In genomic region chr6:70563540-70563939, GRCh38 we compare ENCODE assay signal across 27 cellular contexts. TPM values are rescaled to one million over a fixed set of nuclear protein-coding genes. Genes with fewer than 3 reads are reported as not detected.
A peak's percentile ranks its signal among the peaks of the same experiment; 100 is the strongest.
DNase-seq lines count a peak whose midpoint lies in the region; ATAC-seq, FAIRE-seq and TF ChIP-seq lines count a peak whose summit lies in the region.
"Had no signal": no experiment of that assay in that cellular context is flagged by ENCODE, and none has a peak within 500 bp of the region (broad histone marks: within the 10 kb centered on the region; RNA-seq: fewer than 3 reads in every experiment).

No MANE protein-coding gene starts in this region.

- no peak overlapping the region for H2AFZ ChIP-seq in HepG2 (ENCODE audit: low read length)
- H2AFZ ChIP-seq: neural progenitor cell had no signal

- H3K4me3 ChIP-seq in HepG2 (replicated peaks in 1 of 3; ENCODE audit: insufficient read depth in 1 of 3, low read depth in 2 of 3, low read length in 3 of 3) (no peak overlapping the region), right lobe of liver (no peak overlapping the region)
- H3K4me3 ChIP-seq: mucosa of descending colon, neural progenitor cell had no signal

- H3K9ac ChIP-seq in HepG2 (ENCODE audit: insufficient read depth, low read depth, low read length) = no peak overlapping the region
- H3K9ac ChIP-seq: neural progenitor cell had no signal

- TF ChIP-seq POLR2A in HepG2 (IDR thresholded peaks at IDR 0.05; ENCODE audit: insufficient read depth in 1 of 2, low read depth in 2 of 2, low read length in 2 of 2) (no peak), right lobe of liver (IDR thresholded peaks at IDR 0.05) (no peak)

- no peak for TF ChIP-seq EP300 in HepG2 (IDR thresholded peaks at IDR 0.05; ENCODE audit: low read depth in 2 of 2, low read length in 2 of 2)
- no peak for TF ChIP-seq EP300 in HepG2 (CRISPR knock-in tag; IDR thresholded peaks at IDR 0.05; ENCODE audit: borderline replicate concordance)

- DNase-seq in HepG2 (ENCODE audit: low spot score) (no peak), right lobe of liver (no peak), brain pericyte (ENCODE audit: low read depth, low spot score) (peak; percentile 37), inferior parietal cortex (ENCODE audit: extremely low spot score) (peak; percentile 22), amniotic stem cell (lab: John Stamatoyannopoulos, UW) (no peak), NCI-H2029 (lab: John Stamatoyannopoulos, UW) (no peak)
- DNase-seq in stimulated activated CD4-positive, alpha-beta T cell treated with anti-CD3 and anti-CD28 coated beads, Interleukin-4, amount 100 ng/mL, for 1 hour = no peak
- DNase-seq: activated CD4-positive, CD25-positive, alpha-beta regulatory T cell treated with anti-CD3 and anti-CD28 coated beads, Interleukin-2, amount 50 U/mL, for 72 hours; activated CD8-positive, alpha-beta memory T cell treated with anti-CD3 and anti-CD28 coated beads for 24 hours; activated naive CD4-positive, alpha-beta T cell treated with anti-CD3 and anti-CD28 coated beads, Interleukin-2, amount 10 ng/mL, durations not matched to agents 7 days and 5 days; activated T-cell treated with anti-CD3 and anti-CD28 coated beads, Interleukin-2, amount 50 U/mL, for 4 hours; C1 segment of cervical spinal cord; effector memory CD8-positive, alpha-beta T cell; immature natural killer cell; left ventricle myocardium superior; mucosa of descending colon; MV-4-11; NCI-H2029 treated with DMSO at 0.1 percent for 48 hours; RPMI8226; stimulated activated CD8-positive, alpha-beta memory T cell treated with anti-CD3 and anti-CD28 coated beads, Interleukin-4, amount 100 ng/mL, for 48 hours; substantia nigra had no signal

- peaks cover 4% of the 10 kb centered on the region for H3K79me2 ChIP-seq in HepG2 (ENCODE audit: insufficient read depth, low read length)

- H3K27ac ChIP-seq in HepG2 (ENCODE audit: extremely low read length, insufficient read depth, low read length) (no peak overlapping the region), right lobe of liver (no peak overlapping the region)
- H3K27ac ChIP-seq: neural progenitor cell had no signal

- POLR2A ChIA-PET in HepG2 (lab: Yijun Ruan, JAX) = no interaction called here

- peaks cover under 1 to 3% of the 10 kb centered on the region in 2 experiments; a peak in 1 of 5 replicates for H3K36me3 ChIP-seq in HepG2 (replicated peaks in 1 of 2; ENCODE audit: control insufficient read depth in 1 of 2, insufficient read depth in 2 of 2, low read length in 2 of 2)
- H3K36me3 ChIP-seq in right lobe of liver = no peaks in the 10 kb centered on the region

- in situ Hi-C loops in HepG2 (cut with HindIII; ENCODE audit: extremely low pct_ligation_motif_present, low pct_unique_long_range_greater_than_20kb) = no loop called here

- peak; percentile 3; the same call in 1 of the 3 replicates for ATAC-seq in HepG2
- ATAC-seq in right lobe of liver = no peak
- no peak for ATAC-seq in GM19023 (IDR thresholded peaks at IDR 0.05; ENCODE audit: unreplicated experiment)
- ATAC-seq: activated T-cell treated with anti-CD3 and anti-CD28 coated beads, Interleukin-2, amount 50 U/mL, for 4 hours; effector memory CD8-positive, alpha-beta T cell; left ventricle myocardium superior; mucosa of descending colon; SK-N-SH treated with all-trans-retinoic acid at 6 μM for 48 hours had no signal

- CTCF ChIA-PET in HepG2 (lab: Yijun Ruan, JAX; ENCODE audit: low intra/inter-chr PET ratio, low total read pairs) = no interaction called here

- no peaks in the 10 kb centered on the region for H4K20me1 ChIP-seq in HepG2 (ENCODE audit: insufficient read depth, low read length)

- intact Hi-C loops in HepG2 (cut with micrococcal nuclease; ENCODE audit: unreplicated experiment) = no loop called here
- intact Hi-C loops in right lobe of liver (cut with DNase I) = no loop called here

- BruUV-seq in HepG2 (replicated peaks; lab: Mats Ljungman, UMichigan) = no TSS peak

- H3K4me1 ChIP-seq in HepG2 (ENCODE audit: insufficient read depth, low read length) = peaks cover 35% of the 10 kb centered on the region
- H3K4me1 ChIP-seq in right lobe of liver = no peaks in the 10 kb centered on the region

- no peak for FAIRE-seq in HepG2 (lab: Jason Lieb, UNC)
- FAIRE-seq: D721Med, GM18507, urothelium cell line had no signal

- TF ChIP-seq CTCF in HepG2 (CRISPR knock-in tag; IDR thresholded peaks at IDR 0.05) (no peak), right lobe of liver (IDR thresholded peaks at IDR 0.05) (no peak)

- H3K4me2 ChIP-seq in HepG2 (ENCODE audit: low read depth, low read length) = no peak overlapping the region
- H3K4me2 ChIP-seq: neural progenitor cell had no signal

- no peak for TF ChIP-seq RAD21 in HepG2 (CRISPR knock-in tag; IDR thresholded peaks at IDR 0.05)

- no peaks in the 10 kb centered on the region for H3K27me3 ChIP-seq in HepG2 (ENCODE audit: control insufficient read depth in 1 of 2, insufficient read depth in 2 of 2, low read length in 2 of 2)
- H3K27me3 ChIP-seq in right lobe of liver = no peaks in the 10 kb centered on the region
- H3K27me3 ChIP-seq: neural progenitor cell had no signal

- H3K9me3 ChIP-seq in HepG2 (ENCODE audit: low read length) = no peaks in the 10 kb centered on the region
- no peaks in the 10 kb centered on the region for H3K9me3 ChIP-seq in right lobe of liver
- H3K9me3 ChIP-seq: mucosa of descending colon had no signal

- 58% methylated on average over 6 of the region's 6 CpGs for WGBS in HepG2 (ENCODE audit: low lambda C conversion rate)
- 83% methylated on average over 6 of the region's 6 CpGs for WGBS in right lobe of liver (ENCODE audit: insufficient coverage, low coverage, low lambda C conversion rate, missing lambda C conversion rate)

TF ChIP-seq in HepG2, 621 proteins besides CTCF, POLR2A, EP300 and RAD21:
- no peak for TF ChIP-seq ZNF101 (CRISPR knock-in tag; IDR thresholded peaks at IDR 0.05; ENCODE audit: borderline replicate concordance, low read depth)
- TF ChIP-seq GPN1 (CRISPR knock-in tag; IDR thresholded peaks at IDR 0.05; ENCODE audit: borderline replicate concordance) = no peak
- TF ChIP-seq ZNF570 (CRISPR knock-in tag; IDR thresholded peaks at IDR 0.05; ENCODE audit: borderline replicate concordance) = no peak

RNA-seq across cellular contexts. Expression of gene SDHAF4, which starts 3.2 kb away (rescaled TPM):
- total RNA-seq in HepG2 (2016; rRNA removed; fragmentation: Illumina TruSeq; extraction: Trizol) (7.1 and 7.5 TPM in 2 replicates), right lobe of liver (1 to 10 TPM; 2.9 to 5.5 (median 4.5) TPM)
- total RNA-seq in HepG2 (2016; cell fraction: cytosol; rRNA removed; fragmentation: Illumina TruSeq; extraction: Trizol; ENCODE audit: low read depth) = 3.3 and 3.6 TPM in 2 replicates
- 6.9 and 7.8 TPM in 2 replicates for total RNA-seq in HepG2 (2016; cell fraction: insoluble cytoplasmic fraction; rRNA removed; fragmentation: Illumina TruSeq; extraction: Trizol)
- 6.3 and 6.6 TPM in 2 replicates for total RNA-seq in HepG2 (2016; cell fraction: membrane; rRNA removed; fragmentation: Illumina TruSeq; extraction: Trizol)
- 6.1 and 6.3 TPM in 2 replicates for total RNA-seq in HepG2 (2016; cell fraction: nucleus; rRNA removed; fragmentation: Illumina TruSeq; extraction: Trizol)
- polyA plus RNA-seq in HepG2 (2011; rRNA removed) = 9.5 and 10.8 TPM in 2 replicates
- 5.0 and 5.6 TPM in 2 replicates for polyA plus RNA-seq in HepG2 (2011; cell fraction: cytosol; rRNA removed)
- 3.1 and 3.5 TPM in 2 replicates for polyA plus RNA-seq in HepG2 (2011; cell fraction: nucleus; rRNA removed)
- 8.4 and 14.7 TPM in 2 replicates for polyA plus RNA-seq in HepG2 (2012)
- 1.7 and 3.2 TPM in 2 replicates for polyA plus RNA-seq in HepG2 (2016; cell fraction: cytosol; fragmentation: Illumina TruSeq; extraction: Trizol; ENCODE audit: low read depth)
- polyA plus RNA-seq in HepG2 (2016; cell fraction: insoluble cytoplasmic fraction; fragmentation: Illumina TruSeq; extraction: Trizol; ENCODE audit: low read depth) = 7.0 and 8.4 TPM in 2 replicates
- polyA plus RNA-seq in HepG2 (2016; cell fraction: membrane; fragmentation: Illumina TruSeq; extraction: Trizol; ENCODE audit: low read depth) = 4.1 TPM in 2 replicates
- polyA plus RNA-seq in HepG2 (2016; cell fraction: nucleus; fragmentation: Illumina TruSeq; extraction: Trizol; ENCODE audit: insufficient read depth, low read depth) = 6.6 and 9.4 TPM in 2 replicates
- polyA minus RNA-seq in HepG2 (2011; rRNA and poly(A)+ RNA removed; ENCODE audit: low replicate concordance) = 1.0 and 1.9 TPM in 2 replicates
- polyA minus RNA-seq in HepG2 (2011; cell fraction: cytosol; rRNA and poly(A)+ RNA removed) = 4.4 and 4.7 TPM in 2 replicates
- 7.7 and 19.6 TPM in 2 replicates for polyA minus RNA-seq in HepG2 (2011; cell fraction: nucleus; rRNA and poly(A)+ RNA removed)

Comparison
In these comparisons a context has a peak if more than half of its experiments do, and no peak if none do; other contexts are left out.
1. DNase-seq: peak in brain pericyte (single experiment) and inferior parietal cortex (single experiment); none in HepG2 (single experiment), right lobe of liver (0 of 3), amniotic stem cell (single experiment), stimulated activated CD4-positive, alpha-beta T cell treated with anti-CD3 and anti-CD28 coated beads, Interleukin-4, amount 100 ng/mL, for 1 hour (single experiment) and NCI-H2029 (single experiment).